8 cellular contexts compared by ENCODE assay signal in the genomic region with DNA sequence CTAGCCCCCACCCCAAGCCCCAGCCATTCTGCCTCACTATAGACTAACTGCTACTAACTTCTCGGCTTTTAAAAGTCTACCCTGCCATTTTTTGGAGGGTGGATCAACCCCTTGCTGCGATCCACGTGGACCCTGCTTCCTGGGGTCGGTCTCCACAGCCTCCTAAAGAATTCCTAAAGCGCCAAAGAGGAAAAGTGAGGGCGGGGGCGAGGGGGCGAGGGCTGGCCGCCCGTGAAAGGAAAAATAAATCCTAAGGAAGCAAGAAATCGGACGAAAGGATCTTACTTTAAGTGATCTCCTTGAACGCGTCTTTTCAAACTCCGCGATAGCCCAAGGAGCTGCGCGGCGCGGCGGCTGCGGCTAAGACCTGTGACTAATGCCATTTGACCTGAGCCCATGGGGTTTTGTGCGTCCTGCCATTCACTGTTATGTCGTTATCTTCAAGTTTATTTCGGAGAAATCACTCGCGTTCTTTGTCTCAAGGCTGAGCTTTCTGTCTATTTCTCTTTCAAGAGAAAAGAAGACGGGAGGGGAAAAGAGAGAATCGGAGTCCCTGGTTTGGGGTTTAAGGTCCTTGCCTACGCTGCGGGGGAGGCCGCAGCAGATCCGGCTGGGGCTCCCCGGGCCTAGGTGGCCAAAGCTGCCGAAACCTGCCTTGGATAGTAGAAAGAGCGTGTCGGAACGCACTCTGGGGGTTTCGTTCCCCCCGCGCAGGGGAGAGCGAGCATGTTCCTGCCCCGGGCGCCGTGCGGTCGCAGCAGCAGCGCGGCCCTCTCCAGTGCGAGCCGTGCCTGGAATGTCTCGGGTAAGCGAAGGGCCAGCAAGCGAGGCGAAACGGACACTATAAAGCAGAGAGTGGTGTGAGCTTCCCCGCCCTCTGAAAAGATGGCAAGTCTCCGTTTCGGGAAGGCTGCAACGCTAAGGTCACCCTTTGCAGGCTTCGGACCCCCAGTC. TPM values are rescaled to one million over a fixed set of nuclear protein-coding genes. Genes with fewer than 3 reads are reported as not detected.
DNase-seq lines count a peak whose midpoint lies in the region; ATAC-seq and TF ChIP-seq lines count a peak whose summit lies in the region.

No MANE protein-coding gene starts in this region.

- H3K4me1 Mint-ChIP-seq in T-cell (peaks cover 32 to 38% (median 33%) of the 10 kb centered on the region in 3 donors), HFFc6 (ENCODE audit: low read depth) (peaks cover 9% of the 10 kb centered on the region)

- POLR2A ChIA-PET in T-cell (lab: Charles Lee): no interaction called here

- peak in 1 of 4 experiments; percentile 36 for ATAC-seq in T-cell (replicated peaks in 1 of 4)
- ATAC-seq in GM21723 (IDR thresholded peaks at IDR 0.05; ENCODE audit: unreplicated experiment): no peak
- no peak for ATAC-seq in HG02973 (IDR thresholded peaks at IDR 0.05; ENCODE audit: unreplicated experiment)

- CTCF ChIA-PET in T-cell (lab: Charles Lee): interaction anchor here in 1 of 2 donors (2.9 kb wide), 1 partner anchor 34 kb away, joined by 11 read pairs; no protein-coding TSS in a partner anchor

- H3K4me3 Mint-ChIP-seq in T-cell (peak overlapping the region; percentile 58 to 84 (median 65)), HFFc6 (no peak overlapping the region)

- H3K9me3 Mint-ChIP-seq in T-cell (peaks cover 0 to 13% (median 3%) of the 10 kb centered on the region in 3 donors), HFFc6 (peaks cover 10% of the 10 kb centered on the region)

- H3K27ac Mint-ChIP-seq in T-cell (peak overlapping the region in 1 of 2 donors; percentile 52), HFFc6 (no peak overlapping the region)

- TF ChIP-seq CTCF in fibroblast of the aortic adventitia (IDR thresholded peaks at IDR 0.05; ENCODE audit: insufficient read depth, low read length): no peak
- no peak for TF ChIP-seq CTCF in HFFc6 (IDR thresholded peaks at IDR 0.05)

- peak; percentile 55 for DNase-seq in GM03348 (ENCODE audit: low spot score)
- DNase-seq in T-cell: no peak
- DNase-seq in fibroblast of the aortic adventitia (ENCODE audit: low read depth): peak; percentile 17
- DNase-seq in renal cortical epithelial cell (ENCODE audit: low read depth): peak; percentile 14
- DNase-seq in HFFc6: no peak
- DNase-seq in NK-92 (lab: John Stamatoyannopoulos, UW; ENCODE audit: unreplicated experiment): no peak

- H3K4me3 ChIP-seq in fibroblast of the aortic adventitia (ENCODE audit: low read depth, low read length): peak overlapping the region; percentile 25

- peaks cover 90% of the 10 kb centered on the region in 2 donors for H3K27me3 Mint-ChIP-seq in T-cell
- H3K27me3 Mint-ChIP-seq in HFFc6 (ENCODE audit: insufficient read depth): peaks cover 70% of the 10 kb centered on the region

- H3K36me3 Mint-ChIP-seq in T-cell: peaks cover 4% of the 10 kb centered on the region
- H3K36me3 Mint-ChIP-seq in HFFc6 (ENCODE audit: low read depth): peaks cover 19% of the 10 kb centered on the region

RNA-seq across cellular contexts. Expression of a gene that starts 2.8 kb away (rescaled TPM):
- total RNA-seq in T-cell (not detected), fibroblast of the aortic adventitia (ENCODE audit: low replicate concordance) (not detected in 2 replicates), renal cortical epithelial cell (not detected in 2 replicates)
- total RNA-seq in HFFc6 (2021; fragmentation: NEBNext Ultra II Directional; extraction: Animal tissue kit (Norgen Biotek cat#: 25700)): not detected

Comparison
In these comparisons a context has a peak if more than half of its experiments do, and no peak if none do; other contexts are left out.
1. DNase-seq: peak in GM03348 (single experiment), fibroblast of the aortic adventitia (single experiment) and renal cortical epithelial cell (single experiment); none in T-cell (0 of 34), HFFc6 (single experiment) and NK-92 (single experiment).